Comparison of ENCODE assay signal across 8 cellular contexts in genomic region chr19:49877020-49877878, GRCh38. TPM values are rescaled to one million over a fixed set of nuclear protein-coding genes. Genes with fewer than 3 reads are reported as not detected.
DNase-seq lines count a peak whose midpoint lies in the region; ATAC-seq and TF ChIP-seq lines count a peak whose summit lies in the region.

Gene AKT1S1 (minus strand): TSS chr19:49877355. CDS start chr19:49873295, 4,060 bp downstream.
Gene TBC1D17 (plus strand): TSS chr19:49877702. CDS start chr19:49877724, 22 bp downstream.

- peaks cover 3% of the 10 kb centered on the region for H3F3A ChIP-seq in smooth muscle cell (ENCODE audit: low read depth)

- H3K27ac Mint-ChIP-seq in activated B cell treated with CpG ODN at 0.5 μM for 24 hours = no peak within 1 kb of the TSS

- intact Hi-C loops in activated B cell treated with CpG ODN at 0.5 μM for 24 hours (cut with micrococcal nuclease) = loop anchor here (1.0 to 10.0 kb wide), 21 partner anchors 8 to 1238 kb away; partner anchors contain the start of genes ALDH16A1, ATF5, C19orf73 and FUZ

- H3K9me3 Mint-ChIP-seq in activated B cell treated with CpG ODN at 0.5 μM for 24 hours = no peaks in the 10 kb centered on the region

- peak within 1 kb of the TSS; percentile 95 for H3K9ac ChIP-seq in smooth muscle cell (ENCODE audit: low read depth)

- no peak for TF ChIP-seq CTCF in AG09309 (IDR thresholded peaks at IDR 0.05; ENCODE audit: control insufficient read depth, insufficient read depth, low read depth, low read length, missing control alignments)
- no peak for TF ChIP-seq CTCF in activated B cell treated with CpG ODN at 0.5 μM for 24 hours (IDR thresholded peaks at IDR 0.05)
- no peak for TF ChIP-seq CTCF in smooth muscle cell (IDR thresholded peaks at IDR 0.05; ENCODE audit: borderline replicate concordance, insufficient read depth, poor library complexity, severe bottlenecking)

- peaks cover 35% of the 10 kb centered on the region for H3K36me3 Mint-ChIP-seq in activated B cell treated with CpG ODN at 0.5 μM for 24 hours (ENCODE audit: low read depth)

- no peaks in the 10 kb centered on the region for H3K36me3 ChIP-seq in smooth muscle cell (ENCODE audit: low read depth)

- no peaks in the 10 kb centered on the region for H3K27me3 Mint-ChIP-seq in activated B cell treated with CpG ODN at 0.5 μM for 24 hours

- peak within 1 kb of the TSS; percentile 96 for H3K4me2 ChIP-seq in smooth muscle cell

- H3K4me1 ChIP-seq in smooth muscle cell (ENCODE audit: low read depth) = peaks cover 12% of the 10 kb centered on the region

- POLR2A ChIA-PET in activated B cell treated with CpG ODN at 0.5 μM for 24 hours (lab: Charles Lee) = interaction anchor here (0.5 to 4.5 kb wide), 36 partner anchors 9 to 542 kb away, joined by 3 to 73 read pairs (median 7); partner anchors contain the start of genes AP2A1, ATF5, CD37 and FUZ

- peaks cover 25% of the 10 kb centered on the region for H3K4me1 Mint-ChIP-seq in activated B cell treated with CpG ODN at 0.5 μM for 24 hours

- DNase-seq in AG09309 (ENCODE audit: low read depth) (peak; percentile 100), NCI-H345 (lab: John Stamatoyannopoulos, UW) (peak; percentile 99), activated B cell treated with CpG ODN at 0.5 μM for 24 hours (peak; percentile 94), caudate nucleus (lab: John Stamatoyannopoulos, UW) (peak; percentile 96 to 100 (median 99)), iPS-NIHi7 (ENCODE audit: extremely low spot score) (peak; percentile 90), smooth muscle cell (lab: John Stamatoyannopoulos, UW; ENCODE audit: unreplicated experiment) (peak; percentile 99)

- H3K4me3 ChIP-seq in AG09309 (ENCODE audit: control insufficient read depth, low read depth, low read length) (peak within 1 kb of the TSS; percentile 96), smooth muscle cell (peak within 1 kb of the TSS; percentile 72)

- H3K27ac ChIP-seq in caudate nucleus (ENCODE audit: low read depth, low read length) (peak within 1 kb of the TSS; percentile 100), smooth muscle cell (ENCODE audit: low read depth) (peak within 1 kb of the TSS; percentile 96)

- H4K20me1 ChIP-seq in smooth muscle cell (ENCODE audit: low read depth) = peaks cover 5% of the 10 kb centered on the region

- no peak within 1 kb of the TSS for H3K4me3 Mint-ChIP-seq in activated B cell treated with CpG ODN at 0.5 μM for 24 hours

- 1% methylated on average over 61 of the region's 61 CpGs for WGBS in smooth muscle cell (ENCODE audit: low lambda C conversion rate)

- H3K79me2 ChIP-seq in smooth muscle cell (ENCODE audit: low read depth) = peaks cover 25% of the 10 kb centered on the region

- no peaks in the 10 kb centered on the region for H3K9me3 ChIP-seq in smooth muscle cell (replicated peaks; ENCODE audit: low read depth)

- H2AFZ ChIP-seq in smooth muscle cell (ENCODE audit: low read depth) = peak within 1 kb of the TSS; percentile 71

- ATAC-seq in GM19023 (IDR thresholded peaks at IDR 0.05; ENCODE audit: unreplicated experiment) = peak; percentile 52
- ATAC-seq in HG03196 (IDR thresholded peaks at IDR 0.05; ENCODE audit: unreplicated experiment) = peak; percentile 65
- peak; percentile 68 for ATAC-seq in activated B cell treated with CpG ODN at 0.5 μM for 24 hours (ENCODE audit: low read depth)

- H3K27me3 ChIP-seq in smooth muscle cell (ENCODE audit: low read depth) = no peaks in the 10 kb centered on the region

- CTCF ChIA-PET in activated B cell treated with CpG ODN at 0.5 μM for 24 hours (lab: Charles Lee) = interaction anchor here (1.3 to 1.7 kb wide), 2 partner anchors 15 to 64 kb away, joined by 3 to 4 read pairs; partner anchors contain the start of gene FUZ

RNA-seq across cellular contexts. Expression of gene AKT1S1, which starts in this region (rescaled TPM):
- total RNA-seq in activated B cell treated with CpG ODN at 0.5 μM for 24 hours = 21.3 and 28.7 TPM in 2 replicates
- total RNA-seq in smooth muscle cell = 10.4 and 15.8 TPM in 2 replicates
- polyA plus RNA-seq in smooth muscle cell = 60.2 and 72.2 TPM in 2 replicates

RNA-seq across cellular contexts. Expression of gene TBC1D17, which starts in this region (rescaled TPM):
- 51.1 and 57.0 TPM in 2 replicates for total RNA-seq in activated B cell treated with CpG ODN at 0.5 μM for 24 hours
- 7.1 and 9.2 TPM in 2 replicates for total RNA-seq in smooth muscle cell
- 41.8 and 45.7 TPM in 2 replicates for polyA plus RNA-seq in smooth muscle cell

Comparison
In these comparisons a context has a peak if more than half of its experiments do, and no peak if none do; other contexts are left out.
1. Peak in every context shown above with its lines: DNase-seq, ATAC-seq, H3K4me3 ChIP-seq and H3K27ac ChIP-seq.